ENCODE assay signal across 1 cellular context in genomic region chr4:152997771-152998487, GRCh38.
TF ChIP-seq lines count a peak whose summit lies in the region.

No MANE protein-coding gene starts in this region.

TF ChIP-seq in GM23338, 12 proteins besides CTCF, POLR2A, EP300 and RAD21:
- no peak for TF ChIP-seq ZNF462 (CRISPR knock-in tag; IDR thresholded peaks at IDR 0.05)
- TF ChIP-seq ETS1 (IDR thresholded peaks at IDR 0.05): no peak
- TF ChIP-seq EZH2phosphoT487 (IDR thresholded peaks at IDR 0.05; ENCODE audit: unreplicated experiment): no peak
- no peak for TF ChIP-seq CREB1 (CRISPR knock-in tag; IDR thresholded peaks at IDR 0.05; ENCODE audit: low read depth)
- TF ChIP-seq STAT1 (IDR thresholded peaks at IDR 0.05; ENCODE audit: unreplicated experiment): no peak
- TF ChIP-seq ZNF331 (CRISPR knock-in tag; IDR thresholded peaks at IDR 0.05; ENCODE audit: low read depth): no peak
- TF ChIP-seq POLR2AphosphoS5 (IDR thresholded peaks at IDR 0.05; ENCODE audit: low read depth): no peak
- TF ChIP-seq JUNB (IDR thresholded peaks at IDR 0.05; ENCODE audit: unreplicated experiment): no peak
- no peak for TF ChIP-seq EZH2 (IDR thresholded peaks at IDR 0.05; ENCODE audit: low read depth, unreplicated experiment)
- no peak for TF ChIP-seq ZNF114 (CRISPR knock-in tag; IDR thresholded peaks at IDR 0.05)
- no peak for TF ChIP-seq NANOG (IDR thresholded peaks at IDR 0.05; ENCODE audit: borderline replicate concordance)
- TF ChIP-seq REST (IDR thresholded peaks at IDR 0.05; ENCODE audit: unreplicated experiment): no peak
TF ChIP-seq in GM23338: peak in this region for 0.
